31 cellular contexts compared by ENCODE assay signal in the genomic region with DNA sequence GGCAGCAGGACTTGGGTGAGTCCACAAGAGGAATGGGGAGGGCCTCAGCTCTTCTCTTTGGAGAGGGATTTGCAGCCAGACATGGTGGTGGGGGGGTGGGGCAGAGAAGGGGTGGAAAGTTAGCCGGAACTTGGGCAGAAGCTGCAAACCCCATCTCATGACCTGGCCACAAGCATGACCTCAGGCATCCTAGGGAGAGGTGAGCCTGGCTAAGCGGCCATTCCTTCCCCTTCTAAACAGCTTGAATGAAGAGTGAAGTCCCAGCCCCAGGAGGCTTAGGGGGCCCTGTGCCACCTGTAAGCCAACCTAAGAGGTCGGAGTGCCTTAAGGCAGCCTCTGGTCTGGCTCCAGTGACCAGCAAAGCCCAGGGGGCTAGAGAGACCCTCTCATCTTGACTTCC.
"Had no signal": no experiment of that assay in that cellular context is flagged by ENCODE, and none has a peak within 500 bp of the region (broad histone marks: within the 10 kb centered on the region; RNA-seq: fewer than 3 reads in every experiment).

No MANE protein-coding gene starts in this region.

- H3K27ac ChIP-seq: neutrophil, ovary, parathyroid adenoma, psoas muscle, right lobe of liver, skin epidermis, spleen, thoracic aorta, thyroid gland, tibial nerve, upper lobe of left lung, vagina had no signal

- H3K4me1 ChIP-seq: parathyroid adenoma, psoas muscle, right lobe of liver, spleen, thyroid gland, tibial nerve, upper lobe of left lung, vagina had no signal

- H3K27ac Mint-ChIP-seq: naive thymus-derived CD8-positive, alpha-beta T cell; natural killer cell treated with Interleukin-12 subunit alpha and Interleukin-12 subunit beta and Interleukin-15 and Interleukin-18, amount 100 ng/mL, for 72 hours; nephron progenitor cell; progenitor cell of endocrine pancreas; stimulated activated memory B cell treated with anti-CD40 and anti-IgM and Interleukin-4, amounts not matched to agents 10 μg/mL and 1 μg/mL and 100 μg/mL, for 72 hours; stimulated activated naive CD8-positive, alpha-beta T cell treated with anti-CD3 and anti-CD28 coated beads, Interleukin-15, amount 100 ng/mL, for 72 hours had no signal

- H3K79me2 ChIP-seq: parathyroid adenoma had no signal

- H3K36me3 ChIP-seq: ovary, thoracic aorta, thyroid gland, vagina had no signal

- H3K27me3 Mint-ChIP-seq: progenitor cell of endocrine pancreas; stimulated activated memory B cell treated with anti-CD40 and anti-IgM and Interleukin-4, amounts not matched to agents 10 μg/mL and 1 μg/mL and 100 μg/mL, for 72 hours had no signal

- H3K9me3 Mint-ChIP-seq: naive thymus-derived CD8-positive, alpha-beta T cell; natural killer cell treated with Interleukin-12 subunit alpha and Interleukin-12 subunit beta and Interleukin-15 and Interleukin-18, amount 100 ng/mL, for 72 hours; stimulated activated memory B cell treated with anti-CD40 and anti-IgM and Interleukin-4, amounts not matched to agents 10 μg/mL and 1 μg/mL and 100 μg/mL, for 72 hours; stimulated activated naive CD8-positive, alpha-beta T cell treated with anti-CD3 and anti-CD28 coated beads, Interleukin-15, amount 100 ng/mL, for 72 hours had no signal

- FAIRE-seq: urothelium cell line had no signal

- H3K4me3 Mint-ChIP-seq: naive thymus-derived CD8-positive, alpha-beta T cell; natural killer cell treated with Interleukin-12 subunit alpha and Interleukin-12 subunit beta and Interleukin-15 and Interleukin-18, amount 100 ng/mL, for 72 hours; nephron progenitor cell; neural crest cell; stimulated activated memory B cell treated with anti-CD40 and anti-IgM and Interleukin-4, amounts not matched to agents 10 μg/mL and 1 μg/mL and 100 μg/mL, for 72 hours; stimulated activated naive CD8-positive, alpha-beta T cell treated with anti-CD3 and anti-CD28 coated beads, Interleukin-15, amount 100 ng/mL, for 72 hours had no signal

- H3K27me3 ChIP-seq: neutrophil, ovary, right lobe of liver, thyroid gland, upper lobe of left lung, vagina had no signal

- H3K4me1 Mint-ChIP-seq: naive thymus-derived CD8-positive, alpha-beta T cell; nephron progenitor cell; neural crest cell; stimulated activated memory B cell treated with anti-CD40 and anti-IgM and Interleukin-4, amounts not matched to agents 10 μg/mL and 1 μg/mL and 100 μg/mL, for 72 hours; stimulated activated naive CD8-positive, alpha-beta T cell treated with anti-CD3 and anti-CD28 coated beads, Interleukin-15, amount 100 ng/mL, for 72 hours had no signal

- H3K4me2 ChIP-seq: smooth muscle cell had no signal

- H3K9ac ChIP-seq: parathyroid adenoma had no signal

- H2AFZ ChIP-seq: parathyroid adenoma had no signal

- DNase-seq: naive thymus-derived CD8-positive, alpha-beta T cell; nephron progenitor cell; nucleus accumbens; ovary; right cardiac atrium; right lobe of liver; stimulated activated CD4-positive, alpha-beta T cell treated with anti-CD3 and anti-CD28 coated beads, Interleukin-12 subunit alpha, Interleukin-12 subunit beta, amount 100 ng/mL, for 4 hours; stimulated activated CD4-positive, alpha-beta T cell treated with anti-CD3 and anti-CD28 coated beads, Interleukin-1b, Interleukin-23, amount 100 ng/mL, for 48 hours; stimulated activated CD4-positive, alpha-beta T cell treated with anti-CD3 and anti-CD28 coated beads, Interleukin-4, amount 100 ng/mL, for 1 hour; stimulated activated CD4-positive, alpha-beta T cell treated with anti-CD3 and anti-CD28 coated beads, Interleukin-4, amount 100 ng/mL, for 4 hours; stimulated activated CD8-positive, alpha-beta memory T cell treated with anti-CD3 and anti-CD28 coated beads, Interleukin-4, amount 100 ng/mL, for 48 hours; stimulated activated naive CD4-positive, alpha-beta T cell; stimulated activated naive CD8-positive, alpha-beta T cell treated with anti-CD3 and anti-CD28 coated beads, Interleukin-15, amount 100 ng/mL, for 72 hours; stimulated activated naive CD8-positive, alpha-beta T cell treated with anti-CD3 and anti-CD28 coated beads, Interleukin-15, Interleukin-2, amounts not matched to agents 100 U/mL and 50 U/mL, for 24 hours; thyroid gland; trophoblast cell; upper lobe of left lung had no signal

- H3K4me3 ChIP-seq: ovary, psoas muscle, right lobe of liver, skin epidermis, smooth muscle cell, spleen, thoracic aorta, thyroid gland, tibial nerve, upper lobe of left lung, vagina had no signal

- H3K9me3 ChIP-seq: neutrophil, ovary, psoas muscle, right lobe of liver, spleen, thoracic aorta, thyroid gland, tibial nerve, upper lobe of left lung, vagina had no signal

- H3K36me3 Mint-ChIP-seq: naive thymus-derived CD8-positive, alpha-beta T cell; natural killer cell treated with Interleukin-12 subunit alpha and Interleukin-12 subunit beta and Interleukin-15 and Interleukin-18, amount 100 ng/mL, for 72 hours; stimulated activated memory B cell treated with anti-CD40 and anti-IgM and Interleukin-4, amounts not matched to agents 10 μg/mL and 1 μg/mL and 100 μg/mL, for 72 hours had no signal
